Comparison of ENCODE assay signal across 1 cellular context in the genomic region with DNA sequence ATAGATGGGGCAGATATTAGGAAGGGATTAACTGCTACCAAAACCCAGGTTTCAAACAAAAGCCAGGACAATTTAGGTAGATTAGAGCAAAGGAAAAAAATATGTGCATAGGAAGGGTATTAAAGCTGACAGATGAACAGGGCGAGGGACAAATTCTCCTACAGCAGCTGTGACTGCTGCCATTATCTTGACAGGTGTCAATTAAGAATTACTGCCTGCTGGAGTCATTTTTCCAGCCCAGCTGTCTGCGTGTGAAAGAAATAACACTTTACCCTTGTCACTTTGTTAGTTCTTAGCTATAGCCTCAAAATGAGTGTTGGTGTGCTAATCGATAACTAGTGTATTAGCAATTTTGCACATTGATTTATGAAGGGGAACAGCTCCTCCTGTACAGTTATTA.
TF ChIP-seq lines count a peak whose summit lies in the region.

No MANE protein-coding gene starts in this region.

TF ChIP-seq in K562, 482 proteins besides CTCF, POLR2A, EP300 and RAD21:
- TF ChIP-seq, protein P1, sequence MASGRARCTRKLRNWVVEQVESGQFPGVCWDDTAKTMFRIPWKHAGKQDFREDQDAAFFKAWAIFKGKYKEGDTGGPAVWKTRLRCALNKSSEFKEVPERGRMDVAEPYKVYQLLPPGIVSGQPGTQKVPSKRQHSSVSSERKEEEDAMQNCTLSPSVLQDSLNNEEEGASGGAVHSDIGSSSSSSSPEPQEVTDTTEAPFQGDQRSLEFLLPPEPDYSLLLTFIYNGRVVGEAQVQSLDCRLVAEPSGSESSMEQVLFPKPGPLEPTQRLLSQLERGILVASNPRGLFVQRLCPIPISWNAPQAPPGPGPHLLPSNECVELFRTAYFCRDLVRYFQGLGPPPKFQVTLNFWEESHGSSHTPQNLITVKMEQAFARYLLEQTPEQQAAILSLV (tag; IDR thresholded peaks at IDR 0.05): no peak
- TF ChIP-seq DPF2 (IDR thresholded peaks at IDR 0.05) (no peak), TAF9B (IDR thresholded peaks at IDR 0.05; ENCODE audit: partially characterized antibody) (peak; percentile 37), HOXB6 (CRISPR knock-in tag; IDR thresholded peaks at IDR 0.05; ENCODE audit: borderline replicate concordance) (no peak), TBL1XR1 (IDR thresholded peaks at IDR 0.05; ENCODE audit: low read length in 2 of 2) (no peak), ZNF143 (CRISPR knock-in tag; IDR thresholded peaks at IDR 0.05) (no peak), ZEB2 (IDR thresholded peaks at IDR 0.05) (no peak), MEIS2 (IDR thresholded peaks at IDR 0.05; ENCODE audit: partially characterized antibody) (peak; percentile 95), BMI1 (IDR thresholded peaks at IDR 0.05; ENCODE audit: low read length) (no peak), DACH1 (IDR thresholded peaks at IDR 0.05; ENCODE audit: partially characterized antibody) (peak; percentile 21), PRMT5 (CRISPR knock-in tag; IDR thresholded peaks at IDR 0.05) (no peak), LCOR (CRISPR knock-in tag; IDR thresholded peaks at IDR 0.05) (no peak), CHD4 (IDR thresholded peaks at IDR 0.05; ENCODE audit: insufficient read depth, insufficient replicate concordance, low read depth, low read length, poor library complexity, severe bottlenecking) (no peak), U2AF2 (optimal IDR thresholded peaks at IDR 0.05; ENCODE audit: low read depth, low read length) (no peak), RHOXF2B (CRISPR knock-in tag; conservative IDR thresholded peaks at IDR 0.05) (no peak), ZNF3 (CRISPR knock-in tag; IDR thresholded peaks at IDR 0.05) (no peak)
- TF ChIP-seq, protein P2, sequence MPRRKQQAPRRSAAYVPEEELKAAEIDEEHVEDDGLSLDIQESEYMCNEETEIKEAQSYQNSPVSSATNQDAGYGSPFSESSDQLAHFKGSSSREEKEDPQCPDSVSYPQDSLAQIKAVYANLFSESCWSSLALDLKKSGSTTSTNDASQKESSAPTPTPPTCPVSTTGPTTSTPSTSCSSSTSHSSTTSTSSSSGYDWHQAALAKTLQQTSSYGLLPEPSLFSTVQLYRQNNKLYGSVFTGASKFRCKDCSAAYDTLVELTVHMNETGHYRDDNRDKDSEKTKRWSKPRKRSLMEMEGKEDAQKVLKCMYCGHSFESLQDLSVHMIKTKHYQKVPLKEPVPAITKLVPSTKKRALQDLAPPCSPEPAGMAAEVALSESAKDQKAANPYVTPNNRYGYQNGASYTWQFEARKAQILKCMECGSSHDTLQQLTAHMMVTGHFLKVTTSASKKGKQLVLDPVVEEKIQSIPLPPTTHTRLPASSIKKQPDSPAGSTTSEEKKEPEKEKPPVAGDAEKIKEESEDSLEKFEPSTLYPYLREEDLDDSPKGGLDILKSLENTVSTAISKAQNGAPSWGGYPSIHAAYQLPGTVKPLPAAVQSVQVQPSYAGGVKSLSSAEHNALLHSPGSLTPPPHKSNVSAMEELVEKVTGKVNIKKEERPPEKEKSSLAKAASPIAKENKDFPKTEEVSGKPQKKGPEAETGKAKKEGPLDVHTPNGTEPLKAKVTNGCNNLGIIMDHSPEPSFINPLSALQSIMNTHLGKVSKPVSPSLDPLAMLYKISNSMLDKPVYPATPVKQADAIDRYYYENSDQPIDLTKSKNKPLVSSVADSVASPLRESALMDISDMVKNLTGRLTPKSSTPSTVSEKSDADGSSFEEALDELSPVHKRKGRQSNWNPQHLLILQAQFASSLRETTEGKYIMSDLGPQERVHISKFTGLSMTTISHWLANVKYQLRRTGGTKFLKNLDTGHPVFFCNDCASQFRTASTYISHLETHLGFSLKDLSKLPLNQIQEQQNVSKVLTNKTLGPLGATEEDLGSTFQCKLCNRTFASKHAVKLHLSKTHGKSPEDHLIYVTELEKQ (CRISPR knock-in tag; IDR thresholded peaks at IDR 0.05): no peak
- TF ChIP-seq, protein P3, sequence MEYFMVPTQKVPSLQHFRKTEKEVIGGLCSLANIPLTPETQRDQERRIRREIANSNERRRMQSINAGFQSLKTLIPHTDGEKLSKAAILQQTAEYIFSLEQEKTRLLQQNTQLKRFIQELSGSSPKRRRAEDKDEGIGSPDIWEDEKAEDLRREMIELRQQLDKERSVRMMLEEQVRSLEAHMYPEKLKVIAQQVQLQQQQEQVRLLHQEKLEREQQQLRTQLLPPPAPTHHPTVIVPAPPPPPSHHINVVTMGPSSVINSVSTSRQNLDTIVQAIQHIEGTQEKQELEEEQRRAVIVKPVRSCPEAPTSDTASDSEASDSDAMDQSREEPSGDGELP (CRISPR knock-in tag; IDR thresholded peaks at IDR 0.05; ENCODE audit: borderline replicate concordance): peak; percentile 25; the same call in 1 of the 2 replicates
- TF ChIP-seq, protein P4, sequence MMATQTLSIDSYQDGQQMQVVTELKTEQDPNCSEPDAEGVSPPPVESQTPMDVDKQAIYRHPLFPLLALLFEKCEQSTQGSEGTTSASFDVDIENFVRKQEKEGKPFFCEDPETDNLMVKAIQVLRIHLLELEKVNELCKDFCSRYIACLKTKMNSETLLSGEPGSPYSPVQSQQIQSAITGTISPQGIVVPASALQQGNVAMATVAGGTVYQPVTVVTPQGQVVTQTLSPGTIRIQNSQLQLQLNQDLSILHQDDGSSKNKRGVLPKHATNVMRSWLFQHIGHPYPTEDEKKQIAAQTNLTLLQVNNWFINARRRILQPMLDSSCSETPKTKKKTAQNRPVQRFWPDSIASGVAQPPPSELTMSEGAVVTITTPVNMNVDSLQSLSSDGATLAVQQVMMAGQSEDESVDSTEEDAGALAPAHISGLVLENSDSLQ (IDR thresholded peaks at IDR 0.05): peak; percentile 79
- TF ChIP-seq, protein P5, sequence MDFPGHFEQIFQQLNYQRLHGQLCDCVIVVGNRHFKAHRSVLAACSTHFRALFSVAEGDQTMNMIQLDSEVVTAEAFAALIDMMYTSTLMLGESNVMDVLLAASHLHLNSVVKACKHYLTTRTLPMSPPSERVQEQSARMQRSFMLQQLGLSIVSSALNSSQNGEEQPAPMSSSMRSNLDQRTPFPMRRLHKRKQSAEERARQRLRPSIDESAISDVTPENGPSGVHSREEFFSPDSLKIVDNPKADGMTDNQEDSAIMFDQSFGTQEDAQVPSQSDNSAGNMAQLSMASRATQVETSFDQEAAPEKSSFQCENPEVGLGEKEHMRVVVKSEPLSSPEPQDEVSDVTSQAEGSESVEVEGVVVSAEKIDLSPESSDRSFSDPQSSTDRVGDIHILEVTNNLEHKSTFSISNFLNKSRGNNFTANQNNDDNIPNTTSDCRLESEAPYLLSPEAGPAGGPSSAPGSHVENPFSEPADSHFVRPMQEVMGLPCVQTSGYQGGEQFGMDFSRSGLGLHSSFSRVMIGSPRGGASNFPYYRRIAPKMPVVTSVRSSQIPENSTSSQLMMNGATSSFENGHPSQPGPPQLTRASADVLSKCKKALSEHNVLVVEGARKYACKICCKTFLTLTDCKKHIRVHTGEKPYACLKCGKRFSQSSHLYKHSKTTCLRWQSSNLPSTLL (IDR thresholded peaks at IDR 0.05): no peak
- TF ChIP-seq, protein P6, sequence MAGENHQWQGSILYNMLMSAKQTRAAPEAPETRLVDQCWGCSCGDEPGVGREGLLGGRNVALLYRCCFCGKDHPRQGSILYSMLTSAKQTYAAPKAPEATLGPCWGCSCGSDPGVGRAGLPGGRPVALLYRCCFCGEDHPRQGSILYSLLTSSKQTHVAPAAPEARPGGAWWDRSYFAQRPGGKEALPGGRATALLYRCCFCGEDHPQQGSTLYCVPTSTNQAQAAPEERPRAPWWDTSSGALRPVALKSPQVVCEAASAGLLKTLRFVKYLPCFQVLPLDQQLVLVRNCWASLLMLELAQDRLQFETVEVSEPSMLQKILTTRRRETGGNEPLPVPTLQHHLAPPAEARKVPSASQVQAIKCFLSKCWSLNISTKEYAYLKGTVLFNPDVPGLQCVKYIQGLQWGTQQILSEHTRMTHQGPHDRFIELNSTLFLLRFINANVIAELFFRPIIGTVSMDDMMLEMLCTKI (IDR thresholded peaks at IDR 0.05; ENCODE audit: partially characterized antibody): no peak
- TF ChIP-seq, protein P7, sequence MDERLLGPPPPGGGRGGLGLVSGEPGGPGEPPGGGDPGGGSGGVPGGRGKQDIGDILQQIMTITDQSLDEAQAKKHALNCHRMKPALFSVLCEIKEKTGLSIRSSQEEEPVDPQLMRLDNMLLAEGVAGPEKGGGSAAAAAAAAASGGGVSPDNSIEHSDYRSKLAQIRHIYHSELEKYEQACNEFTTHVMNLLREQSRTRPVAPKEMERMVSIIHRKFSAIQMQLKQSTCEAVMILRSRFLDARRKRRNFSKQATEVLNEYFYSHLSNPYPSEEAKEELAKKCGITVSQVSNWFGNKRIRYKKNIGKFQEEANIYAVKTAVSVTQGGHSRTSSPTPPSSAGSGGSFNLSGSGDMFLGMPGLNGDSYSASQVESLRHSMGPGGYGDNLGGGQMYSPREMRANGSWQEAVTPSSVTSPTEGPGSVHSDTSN (CRISPR knock-in tag; IDR thresholded peaks at IDR 0.05; ENCODE audit: low read depth): no peak
- TF ChIP-seq, protein P7 (tag; conservative IDR thresholded peaks at IDR 0.05; ENCODE audit: low read depth): peak; percentile 93
